In the genomic region with DNA sequence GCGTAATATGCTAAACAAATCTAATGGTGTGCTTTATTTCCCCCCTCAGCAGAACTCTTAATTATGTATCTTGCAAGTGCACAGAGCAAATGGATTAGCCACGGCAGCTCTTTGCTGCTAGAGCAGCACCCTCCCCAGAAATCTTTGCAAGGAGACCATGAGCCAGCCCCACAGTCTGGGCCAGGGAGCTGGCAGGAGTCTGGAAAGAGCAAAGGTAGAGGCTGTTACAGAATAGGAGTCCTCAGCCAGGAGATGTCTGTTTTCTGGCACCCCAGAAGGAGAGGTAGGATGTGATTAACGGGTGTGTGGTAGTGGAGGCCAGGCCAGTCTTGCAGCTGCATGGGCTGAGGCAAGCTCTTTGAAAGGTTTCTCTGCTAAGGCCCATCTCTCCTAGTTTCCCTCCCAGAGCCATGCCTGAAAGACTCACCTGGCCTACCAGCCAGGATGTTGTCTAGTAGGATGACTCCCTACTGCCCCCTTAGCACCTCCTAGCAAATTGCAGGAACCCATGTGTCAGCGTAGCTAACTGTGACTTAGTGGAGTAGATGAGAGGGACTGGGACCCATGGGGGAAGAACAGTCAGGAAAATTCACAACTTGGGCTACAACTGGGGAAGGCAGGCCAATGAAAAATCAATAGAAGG, we compare ENCODE assay signal across 12 cellular contexts.
A peak's percentile ranks its signal among the peaks of the same experiment; 100 is the strongest.
DNase-seq lines count a peak whose midpoint lies in the region; ATAC-seq and TF ChIP-seq lines count a peak whose summit lies in the region.
"Had no signal": no experiment of that assay in that cellular context is flagged by ENCODE, and none has a peak within 500 bp of the region (broad histone marks: within the 10 kb centered on the region; RNA-seq: fewer than 3 reads in every experiment).

No MANE protein-coding gene starts in this region.

- DNase-seq in NCI-H1436 (lab: John Stamatoyannopoulos, UW) = peak; percentile 19
- DNase-seq in NCI-H1436 treated with DMSO at 0.1 percent for 48 hours (lab: John Stamatoyannopoulos, UW) = no peak
- DNase-seq in HCT116 (ENCODE audit: low read depth, low spot score) = no peak
- DNase-seq in WTC11 (ENCODE audit: low spot score) = peak; percentile 65
- peak; percentile 22 for DNase-seq in mesenteric fat pad (ENCODE audit: low spot score)
- DNase-seq in HFFc6 = no peak
- DNase-seq in ACHN = no peak
- DNase-seq: GDM1, NCI-H1417 treated with DMSO at 0.1 percent for 48 hours had no signal

- H3K9me3 Mint-ChIP-seq in WTC11 = peaks cover 21% of the 10 kb centered on the region
- peaks cover 26% of the 10 kb centered on the region for H3K9me3 Mint-ChIP-seq in HFFc6
- H3K9me3 Mint-ChIP-seq: activated naive CD4-positive, alpha-beta T cell treated with anti-CD3 and anti-CD28 coated beads, Interleukin-2, amount 50 U/mL, for 24 hours had no signal

- H3K27ac ChIP-seq in HCT116 (ENCODE audit: low read depth, low read length) = no peak overlapping the region
- H3K27ac ChIP-seq: skin epidermis had no signal

- no peaks in the 10 kb centered on the region for H3K79me2 ChIP-seq in HCT116 (ENCODE audit: insufficient read depth, low read length)

- BruUV-seq in HCT116 (replicated peaks; lab: Mats Ljungman, UMichigan) = no TSS peak

- in situ Hi-C loops in ACHN (cut with HindIII; ENCODE audit: low pct_ligation_motif_present, low pct_unique_long_range_greater_than_20kb, low sequenced_read_pairs) = no loop called here

- no peak overlapping the region for H2AFZ ChIP-seq in HCT116 (ENCODE audit: low read depth, low read length, poor library complexity, severe bottlenecking)

- no peaks in the 10 kb centered on the region for H4K20me1 ChIP-seq in HCT116 (ENCODE audit: insufficient read depth)

- no peak for TF ChIP-seq RAD21 in HCT116 (IDR thresholded peaks at IDR 0.05; ENCODE audit: low read depth)

- H3K4me1 Mint-ChIP-seq in WTC11 (peaks cover 7% of the 10 kb centered on the region), HFFc6 (ENCODE audit: low read depth) (no peaks in the 10 kb centered on the region)
- H3K4me1 Mint-ChIP-seq: activated naive CD4-positive, alpha-beta T cell treated with anti-CD3 and anti-CD28 coated beads, Interleukin-2, amount 50 U/mL, for 24 hours had no signal

- H3K4me1 ChIP-seq in HCT116 (ENCODE audit: control insufficient read depth in 1 of 2, insufficient read depth in 2 of 2, low read length in 2 of 2) = no peaks in the 10 kb centered on the region

- ATAC-seq in HCT116 (peak; percentile 75), WTC11 (peak; percentile 94), GM21528 (IDR thresholded peaks at IDR 0.05; ENCODE audit: low FRiP score, unreplicated experiment) (no peak)

- H3K36me3 Mint-ChIP-seq in WTC11 (peaks cover 12% of the 10 kb centered on the region), HFFc6 (ENCODE audit: low read depth) (no peaks in the 10 kb centered on the region)
- H3K36me3 Mint-ChIP-seq: activated naive CD4-positive, alpha-beta T cell treated with anti-CD3 and anti-CD28 coated beads, Interleukin-2, amount 50 U/mL, for 24 hours had no signal

- POLR2A ChIA-PET in HCT116 (lab: Charles Lee) = no interaction called here
- POLR2A ChIA-PET in WTC11 (lab: Charles Lee) = no interaction called here

- H3K4me3 ChIP-seq in HCT116 (replicated peaks in 1 of 2; ENCODE audit: low read depth in 1 of 2, low read length in 2 of 2) = no peak overlapping the region
- H3K4me3 ChIP-seq: skin epidermis had no signal

- H3K27ac Mint-ChIP-seq in WTC11 (no peak overlapping the region), HFFc6 (no peak overlapping the region)
- H3K27ac Mint-ChIP-seq: activated naive CD4-positive, alpha-beta T cell treated with anti-CD3 and anti-CD28 coated beads, Interleukin-2, amount 50 U/mL, for 24 hours had no signal

- H3K27me3 ChIP-seq in HCT116 (ENCODE audit: insufficient read depth, low read length) = 0 out of 2 replicates have a peak, but pooled peaks cover 9% of the 10 kb centered on the region

- H3K9me2 ChIP-seq in HCT116 (ENCODE audit: insufficient read depth) = no peaks in the 10 kb centered on the region

- H3K27me3 Mint-ChIP-seq in WTC11 (ENCODE audit: low read depth) = no peaks in the 10 kb centered on the region
- H3K27me3 Mint-ChIP-seq in HFFc6 (ENCODE audit: insufficient read depth) = no peaks in the 10 kb centered on the region; the same call in none of the 2 replicates
- H3K27me3 Mint-ChIP-seq: activated naive CD4-positive, alpha-beta T cell treated with anti-CD3 and anti-CD28 coated beads, Interleukin-2, amount 50 U/mL, for 24 hours had no signal

- H3K36me3 ChIP-seq in HCT116 (ENCODE audit: control insufficient read depth in 1 of 2, insufficient read depth in 2 of 2, low read length in 2 of 2) = no peaks in the 10 kb centered on the region

- H3K9ac ChIP-seq in HCT116 (ENCODE audit: low read length) = no peak overlapping the region

- CTCF ChIA-PET in HCT116 (lab: Charles Lee) (interaction anchor here (2.2 kb wide), 1 partner anchor 9 kb away, joined by 6 read pairs; no protein-coding TSS in a partner anchor), WTC11 (lab: Charles Lee) (interaction anchor here (0.6 to 4.0 kb wide), 56 partner anchors 9 to 1441 kb away, joined by 3 to 70 read pairs (median 5); no protein-coding TSS in a partner anchor)

- H3K4me3 Mint-ChIP-seq in WTC11 (no peak overlapping the region), HFFc6 (no peak overlapping the region)
- H3K4me3 Mint-ChIP-seq: activated naive CD4-positive, alpha-beta T cell treated with anti-CD3 and anti-CD28 coated beads, Interleukin-2, amount 50 U/mL, for 24 hours had no signal

- intact Hi-C loops in HCT116 (cut with micrococcal nuclease) = loop anchor here (5.0 to 10.0 kb wide), 2 partner anchors 282 to 429 kb away; no protein-coding TSS in a partner anchor

- H3K4me2 ChIP-seq in HCT116 (ENCODE audit: low read length) = no peak overlapping the region

- TF ChIP-seq CTCF in HCT116 (IDR thresholded peaks at IDR 0.05 in 2 of 3, conservative IDR thresholded peaks at IDR 0.05 in 1 of 3; ENCODE audit: borderline replicate concordance in 1 of 3, insufficient read depth in 1 of 3, low read depth in 2 of 3, low read length in 2 of 3) = peak in 2 of 3 experiments; percentile 43 to 46; a peak in 4 of 6 replicates
- TF ChIP-seq CTCF in WTC11 (IDR thresholded peaks at IDR 0.05) = peak; percentile 48
- no peak for TF ChIP-seq CTCF in HFFc6 (IDR thresholded peaks at IDR 0.05)

- no peaks in the 10 kb centered on the region for H3K9me3 ChIP-seq in HCT116 (ENCODE audit: control insufficient read depth in 1 of 2, insufficient read depth in 1 of 2, low read depth in 1 of 2, low read length in 2 of 2)

- RAD21 ChIA-PET in HCT116 (lab: Charles Lee; ENCODE audit: low non-redundant PET in 1 of 2, low total read pairs in 2 of 2, uncharacterized antibody in 2 of 2, unreplicated experiment in 2 of 2) = no interaction called here

- no peak for TF ChIP-seq POLR2A in HCT116 (IDR thresholded peaks at IDR 0.05; ENCODE audit: borderline replicate concordance, extremely low read depth, insufficient read depth, insufficient read length)

TF ChIP-seq in HCT116, 20 proteins besides CTCF, POLR2A, EP300 and RAD21:
- no peak for TF ChIP-seq ELF1 (IDR thresholded peaks at IDR 0.05; ENCODE audit: borderline replicate concordance, low read depth)
- TF ChIP-seq MAX (IDR thresholded peaks at IDR 0.05) = no peak
- no peak for TF ChIP-seq EGR1 (IDR thresholded peaks at IDR 0.05; ENCODE audit: low read depth)
- no peak for TF ChIP-seq YY1 (IDR thresholded peaks at IDR 0.05; ENCODE audit: extremely low read depth, insufficient replicate concordance, low read depth, low read length)
- TF ChIP-seq ZFX (IDR thresholded peaks at IDR 0.05) = no peak
- TF ChIP-seq SIN3A (IDR thresholded peaks at IDR 0.05; ENCODE audit: low read depth) = no peak
- no peak for TF ChIP-seq TCF7L2 (IDR thresholded peaks at IDR 0.05; ENCODE audit: borderline replicate concordance, extremely low read depth, insufficient read depth, insufficient read length)
- TF ChIP-seq SRF (IDR thresholded peaks at IDR 0.05; ENCODE audit: low read depth) = no peak
- no peak for TF ChIP-seq CBX3 (IDR thresholded peaks at IDR 0.05; ENCODE audit: low read depth)
- TF ChIP-seq POLR2AphosphoS5 (IDR thresholded peaks at IDR 0.05; ENCODE audit: low read depth, low read length) = no peak
- TF ChIP-seq, protein P1, sequence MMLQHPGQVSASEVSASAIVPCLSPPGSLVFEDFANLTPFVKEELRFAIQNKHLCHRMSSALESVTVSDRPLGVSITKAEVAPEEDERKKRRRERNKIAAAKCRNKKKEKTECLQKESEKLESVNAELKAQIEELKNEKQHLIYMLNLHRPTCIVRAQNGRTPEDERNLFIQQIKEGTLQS (IDR thresholded peaks at IDR 0.05) = no peak

TF ChIP-seq in WTC11, 78 proteins besides CTCF, POLR2A, EP300 and RAD21 (continues in another document):
- TF ChIP-seq TP53 (CRISPR knock-in tag; IDR thresholded peaks at IDR 0.05) = no peak
- TF ChIP-seq ZBTB43 (CRISPR knock-in tag; IDR thresholded peaks at IDR 0.05) = no peak
- TF ChIP-seq NFE2L1 (CRISPR knock-in tag; IDR thresholded peaks at IDR 0.05) = no peak
- TF ChIP-seq USF1 (CRISPR knock-in tag; IDR thresholded peaks at IDR 0.05) = no peak

Comparison
In these comparisons a context has a peak if more than half of its experiments do, and no peak if none do; other contexts are left out.
1. DNase-seq: peak in NCI-H1436 (single experiment), WTC11 (single experiment) and mesenteric fat pad (single experiment); none in NCI-H1436 treated with DMSO at 0.1 percent for 48 hours (single experiment), HCT116 (single experiment), HFFc6 (single experiment) and ACHN (single experiment).